8 cellular contexts compared by ENCODE assay signal in the genomic region with DNA sequence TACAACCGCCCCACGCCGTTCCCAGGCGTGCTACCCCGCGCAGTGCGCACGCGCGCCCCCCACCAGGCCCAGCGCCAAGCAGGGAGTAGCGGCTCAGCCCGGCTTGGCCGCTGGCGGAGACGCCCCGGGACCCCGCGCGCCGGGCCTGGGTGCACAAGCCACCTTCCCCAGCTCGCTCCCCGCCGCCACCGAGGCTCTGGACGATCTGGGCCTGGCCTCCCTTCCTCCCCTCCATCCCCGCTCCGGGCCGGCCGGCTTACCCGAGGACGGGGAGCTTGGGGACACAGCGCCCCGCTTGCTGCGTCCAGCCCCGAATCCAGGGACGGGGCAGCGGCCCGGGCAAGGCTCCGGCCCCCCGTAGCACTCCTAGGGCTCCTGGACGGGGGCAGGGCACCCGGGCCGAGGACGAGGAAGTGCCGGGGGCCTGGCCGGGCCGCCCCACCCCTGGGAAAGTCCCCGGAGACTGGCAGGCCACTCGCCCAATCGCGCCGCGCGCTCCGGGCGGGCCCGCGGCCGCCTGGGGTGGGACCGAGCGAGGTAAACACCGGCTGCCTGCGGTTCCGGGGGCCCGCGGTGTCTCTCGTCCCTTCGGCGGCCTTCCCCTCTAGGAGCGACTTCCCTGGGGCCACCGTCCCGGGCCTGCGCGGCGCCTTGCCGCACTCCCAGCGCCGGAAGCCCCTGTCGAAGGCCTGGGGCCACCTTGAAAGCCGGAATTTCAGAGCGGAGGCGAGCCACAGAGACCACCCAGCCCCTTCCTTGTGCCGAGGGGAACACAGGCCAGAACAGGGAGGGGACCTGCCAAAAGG. TPM values are rescaled to one million over a fixed set of nuclear protein-coding genes. Genes with fewer than 3 reads are reported as not detected.
A peak's percentile ranks its signal among the peaks of the same experiment; 100 is the strongest.
DNase-seq lines count a peak whose midpoint lies in the region; ATAC-seq and TF ChIP-seq lines count a peak whose summit lies in the region.

A gene with protein sequence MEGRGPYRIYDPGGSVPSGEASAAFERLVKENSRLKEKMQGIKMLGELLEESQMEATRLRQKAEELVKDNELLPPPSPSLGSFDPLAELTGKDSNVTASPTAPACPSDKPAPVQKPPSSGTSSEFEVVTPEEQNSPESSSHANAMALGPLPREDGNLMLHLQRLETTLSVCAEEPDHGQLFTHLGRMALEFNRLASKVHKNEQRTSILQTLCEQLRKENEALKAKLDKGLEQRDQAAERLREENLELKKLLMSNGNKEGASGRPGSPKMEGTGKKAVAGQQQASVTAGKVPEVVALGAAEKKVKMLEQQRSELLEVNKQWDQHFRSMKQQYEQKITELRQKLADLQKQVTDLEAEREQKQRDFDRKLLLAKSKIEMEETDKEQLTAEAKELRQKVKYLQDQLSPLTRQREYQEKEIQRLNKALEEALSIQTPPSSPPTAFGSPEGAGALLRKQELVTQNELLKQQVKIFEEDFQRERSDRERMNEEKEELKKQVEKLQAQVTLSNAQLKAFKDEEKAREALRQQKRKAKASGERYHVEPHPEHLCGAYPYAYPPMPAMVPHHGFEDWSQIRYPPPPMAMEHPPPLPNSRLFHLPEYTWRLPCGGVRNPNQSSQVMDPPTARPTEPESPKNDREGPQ (minus strand): TSS at position 415 of the 806 bp plus-strand sequence. CDS start 15,939 bp downstream, outside the sequence.

- peaks cover 0 to 18% (median 5%) of the 10 kb centered on the region in 3 donors for H3K36me3 Mint-ChIP-seq in naive thymus-derived CD8-positive, alpha-beta T cell

- no peaks in the 10 kb centered on the region for H3K9me3 ChIP-seq in DND-41 (ENCODE audit: insufficient read depth, low read length, severe bottlenecking)
- no peaks in the 10 kb centered on the region for H3K9me3 ChIP-seq in fibroblast of lung (ENCODE audit: control insufficient read depth, insufficient read depth, low read depth, low read length)

- peaks cover 44% of the 10 kb centered on the region for H3K4me1 ChIP-seq in DND-41 (ENCODE audit: insufficient read depth, low read length)
- peaks cover 18% of the 10 kb centered on the region for H3K4me1 ChIP-seq in fibroblast of lung (ENCODE audit: control insufficient read depth, extremely low read depth, insufficient read depth, low read length)

- H3K9ac ChIP-seq in DND-41 (ENCODE audit: low read depth, low read length), result peak within 1 kb of the TSS; percentile 79
- H3K9ac ChIP-seq in fibroblast of lung (ENCODE audit: insufficient read depth, low read length), result peak within 1 kb of the TSS; percentile 94

- H3K36me3 ChIP-seq in DND-41 (ENCODE audit: insufficient read depth, low read length) (peaks cover 22% of the 10 kb centered on the region), fibroblast of lung (ENCODE audit: control insufficient read depth, insufficient read depth, low read length) (peaks cover 2% of the 10 kb centered on the region)

- H3K27ac ChIP-seq in DND-41 (ENCODE audit: low read length) (peak within 1 kb of the TSS; percentile 90), RWPE1 (peak within 1 kb of the TSS; percentile 90), fibroblast of lung (ENCODE audit: insufficient read depth, low read length) (peak within 1 kb of the TSS; percentile 87)

- ATAC-seq in DND-41 (ENCODE audit: insufficient read depth, low read depth), result peak; percentile 92
- peak; percentile 66 for ATAC-seq in GM21717 (IDR thresholded peaks at IDR 0.05; ENCODE audit: unreplicated experiment)
- peak; percentile 91 to 92 for ATAC-seq in naive thymus-derived CD8-positive, alpha-beta T cell

- H3K79me2 ChIP-seq in DND-41 (ENCODE audit: insufficient read depth, low read length), result peaks cover 64% of the 10 kb centered on the region
- H3K79me2 ChIP-seq in fibroblast of lung (ENCODE audit: control insufficient read depth, insufficient read depth, low read length), result peaks cover 13% of the 10 kb centered on the region

- peak within 1 kb of the TSS; percentile 38 to 74 for H3K4me3 ChIP-seq in DND-41 (ENCODE audit: low read depth in 1 of 2, low read length in 2 of 2)
- H3K4me3 ChIP-seq in Jurkat, Clone E6-1 (ENCODE audit: low read length), result peak within 1 kb of the TSS; percentile 84
- peak within 1 kb of the TSS; percentile 79 to 92 (median 88) for H3K4me3 ChIP-seq in fibroblast of lung (replicated peaks in 1 of 4; ENCODE audit: control extremely low read depth in 1 of 4, insufficient read depth in 1 of 4, low read depth in 3 of 4, low read length in 4 of 4)

- H3K27me3 ChIP-seq in DND-41 (ENCODE audit: insufficient read depth, low read length, poor library complexity) (no peaks in the 10 kb centered on the region), fibroblast of lung (ENCODE audit: control insufficient read depth, insufficient read depth, low read length) (no peaks in the 10 kb centered on the region)

- POLR2A ChIA-PET in RWPE1 (lab: Yijun Ruan, JAX; ENCODE audit: low non-redundant PET), result no interaction called here
- POLR2A ChIA-PET in naive thymus-derived CD8-positive, alpha-beta T cell (lab: Charles Lee), result interaction anchor here (0.7 to 3.6 kb wide), 20 partner anchors 9 to 380 kb away, joined by 3 to 22 read pairs (median 5); partner anchors contain the start of genes GM2A and RBM22

- peaks cover 37 to 90% (median 62%) of the 10 kb centered on the region in 4 donors for H3K4me1 Mint-ChIP-seq in naive thymus-derived CD8-positive, alpha-beta T cell

- DNase-seq in DND-41, result peak; percentile 94
- DNase-seq in Jurkat, Clone E6-1 (ENCODE audit: low read depth, low spot score), result peak; percentile 80
- peak; percentile 99 for DNase-seq in RWPE1 (ENCODE audit: low spot score)
- peak; percentile 89 to 92 for DNase-seq in activated T-helper 1 cell treated with anti-CD3 and anti-CD28 coated beads, Interleukin-2, amount 50 U/mL, for 16 hours (ENCODE audit: low read depth in 1 of 2, low spot score in 1 of 2)
- peak; percentile 86 to 88 for DNase-seq in fibroblast of lung (ENCODE audit: low read depth in 2 of 2)
- DNase-seq in naive thymus-derived CD8-positive, alpha-beta T cell, result peak; percentile 85 to 95 (median 92)
- peak; percentile 80 to 90 (median 88) for DNase-seq in stimulated activated naive CD4-positive, alpha-beta T cell (lab: John Stamatoyannopoulos, UW)

- H3K4me2 ChIP-seq in DND-41 (ENCODE audit: insufficient read depth, low read length), result peak within 1 kb of the TSS; percentile 73
- peak within 1 kb of the TSS; percentile 96 for H3K4me2 ChIP-seq in fibroblast of lung (ENCODE audit: extremely low read depth, insufficient read depth, low read length)

- H2AFZ ChIP-seq in DND-41 (ENCODE audit: low read depth, low read length), result peak within 1 kb of the TSS; percentile 90
- peak within 1 kb of the TSS; percentile 81 for H2AFZ ChIP-seq in fibroblast of lung (ENCODE audit: low read length)

- peak within 1 kb of the TSS; percentile 83 to 96 (median 92) for H3K4me3 Mint-ChIP-seq in naive thymus-derived CD8-positive, alpha-beta T cell

- H4K20me1 ChIP-seq in DND-41 (ENCODE audit: insufficient read depth, low read length), result peaks cover 32% of the 10 kb centered on the region
- H4K20me1 ChIP-seq in fibroblast of lung (ENCODE audit: control insufficient read depth, extremely low read depth, insufficient read depth, low read length), result no peaks in the 10 kb centered on the region

- no peaks in the 10 kb centered on the region for H3K27me3 Mint-ChIP-seq in naive thymus-derived CD8-positive, alpha-beta T cell

- peak; percentile 22 for TF ChIP-seq CTCF in DND-41 (IDR thresholded peaks at IDR 0.05; ENCODE audit: borderline replicate concordance, extremely low read depth, low read length, poor library complexity, severe bottlenecking)
- no peak for TF ChIP-seq CTCF in RWPE1 (conservative IDR thresholded peaks at IDR 0.05; ENCODE audit: low read depth)
- no peak for TF ChIP-seq CTCF in fibroblast of lung (conservative IDR thresholded peaks at IDR 0.05 in 1 of 2, IDR thresholded peaks at IDR 0.05 in 1 of 2; ENCODE audit: low read depth in 1 of 2, low read length in 2 of 2)

- H3K27ac Mint-ChIP-seq in naive thymus-derived CD8-positive, alpha-beta T cell, result peak within 1 kb of the TSS; percentile 75 to 97 (median 94)

- CTCF ChIA-PET in RWPE1 (lab: Yijun Ruan, JAX), result interaction anchor here (0.6 to 2.3 kb wide), 10 partner anchors 17 to 1939 kb away, joined by 3 to 9 read pairs (median 3); partner anchors contain the start of gene ABLIM3

- no peaks in the 10 kb centered on the region for H3K9me3 Mint-ChIP-seq in naive thymus-derived CD8-positive, alpha-beta T cell

RNA-seq across cellular contexts. Expression of the gene that starts here (rescaled TPM):
- polyA plus RNA-seq in Jurkat, Clone E6-1 (2012; ENCODE audit: insufficient read depth, insufficient read length), result 58.1 TPM
- 54.7 and 59.1 TPM in 2 replicates for total RNA-seq in fibroblast of lung
- 32.9 and 47.2 TPM in 2 replicates for polyA plus RNA-seq in fibroblast of lung
- 40.4 and 60.0 TPM in 2 replicates for polyA plus RNA-seq in fibroblast of lung (2012)
- polyA minus RNA-seq in fibroblast of lung (ENCODE audit: low replicate concordance), result 26.1 and 37.6 TPM in 2 replicates
- total RNA-seq in naive thymus-derived CD8-positive, alpha-beta T cell, result 100 to 1,000 TPM; 138 to 140 TPM
- polyA plus RNA-seq in naive thymus-derived CD8-positive, alpha-beta T cell, result 10 to 100 TPM; 25.6 to 37.5 (median 29.8) TPM

Comparison
In these comparisons a context has a peak if more than half of its experiments do, and no peak if none do; other contexts are left out.
1. Peak in every context shown above with its lines: DNase-seq, ATAC-seq, H3K4me3 ChIP-seq and H3K27ac ChIP-seq.